8 cellular contexts compared by ENCODE assay signal in genomic region chr17:164536-165235, GRCh38. TPM values are rescaled to one million over a fixed set of nuclear protein-coding genes. Genes with fewer than 3 reads are reported as not detected.
A peak's percentile ranks its signal among the peaks of the same experiment; 100 is the strongest.
DNase-seq lines count a peak whose midpoint lies in the region; ATAC-seq, FAIRE-seq and TF ChIP-seq lines count a peak whose summit lies in the region.

No MANE protein-coding gene starts in this region.

- ATAC-seq in HG03196 (IDR thresholded peaks at IDR 0.05; ENCODE audit: unreplicated experiment) = no peak
- no peak for ATAC-seq in GM18861 (IDR thresholded peaks at IDR 0.05; ENCODE audit: unreplicated experiment)
- no peak for ATAC-seq in GM18870 (IDR thresholded peaks at IDR 0.05; ENCODE audit: unreplicated experiment)

- H3K36me3 Mint-ChIP-seq in activated CD4-positive, alpha-beta T cell treated with anti-CD3 and anti-CD28 coated beads, Interleukin-2, amount 10 ng/mL, durations not matched to agents 24 days and 14 days (ENCODE audit: low read depth) = no peaks in the 10 kb centered on the region
- H3K36me3 Mint-ChIP-seq in progenitor cell of endocrine pancreas (ENCODE audit: insufficient read depth) = no peaks in the 10 kb centered on the region

- peaks cover 5% of the 10 kb centered on the region for H3K4me1 Mint-ChIP-seq in activated CD4-positive, alpha-beta T cell treated with anti-CD3 and anti-CD28 coated beads, Interleukin-2, amount 10 ng/mL, durations not matched to agents 24 days and 14 days
- no peaks in the 10 kb centered on the region for H3K4me1 Mint-ChIP-seq in progenitor cell of endocrine pancreas (ENCODE audit: low read depth)

- no peak overlapping the region for H3K4me3 Mint-ChIP-seq in activated CD4-positive, alpha-beta T cell treated with anti-CD3 and anti-CD28 coated beads, Interleukin-2, amount 10 ng/mL, durations not matched to agents 24 days and 14 days
- H3K4me3 Mint-ChIP-seq in progenitor cell of endocrine pancreas (ENCODE audit: low read depth) = no peak overlapping the region

- CTCF ChIA-PET in HEK293T (lab: Yijun Ruan, JAX) = interaction anchor here (1.0 kb wide), 1 partner anchor 9 kb away, joined by 6 read pairs; no protein-coding TSS in a partner anchor

- FAIRE-seq in D721Med (lab: Jason Lieb, UNC) = no peak

- POLR2A ChIA-PET in HEK293T (lab: Yijun Ruan, JAX) = no interaction called here

- no peak overlapping the region for H3K27ac Mint-ChIP-seq in activated CD4-positive, alpha-beta T cell treated with anti-CD3 and anti-CD28 coated beads, Interleukin-2, amount 10 ng/mL, durations not matched to agents 24 days and 14 days
- H3K27ac Mint-ChIP-seq in progenitor cell of endocrine pancreas = peak overlapping the region; percentile 36

- peak; percentile 86 for DNase-seq in D721Med (ENCODE audit: insufficient read length, low spot score)
- peak; percentile 60 for DNase-seq in HEK293T (ENCODE audit: extremely low spot score)
- peak; percentile 78 for DNase-seq in activated CD4-positive, alpha-beta T cell treated with anti-CD3 and anti-CD28 coated beads, Interleukin-2, amount 10 ng/mL, durations not matched to agents 24 days and 14 days
- peak; percentile 55 for DNase-seq in glomerular visceral epithelial cell (ENCODE audit: extremely low spot score)
- no peak for DNase-seq in progenitor cell of endocrine pancreas (ENCODE audit: low spot score, unreplicated experiment)

- no peaks in the 10 kb centered on the region for H3K9me3 Mint-ChIP-seq in activated CD4-positive, alpha-beta T cell treated with anti-CD3 and anti-CD28 coated beads, Interleukin-2, amount 10 ng/mL, durations not matched to agents 24 days and 14 days
- H3K9me3 Mint-ChIP-seq in progenitor cell of endocrine pancreas (ENCODE audit: low read depth) = no peaks in the 10 kb centered on the region

- TF ChIP-seq CTCF in D721Med (IDR thresholded peaks at IDR 0.05; ENCODE audit: insufficient read depth, missing control alignments) = peak; percentile 44
- peak; percentile 61 for TF ChIP-seq CTCF in progenitor cell of endocrine pancreas (IDR thresholded peaks at IDR 0.05; ENCODE audit: unreplicated experiment)

- no peaks in the 10 kb centered on the region for H3K27me3 Mint-ChIP-seq in activated CD4-positive, alpha-beta T cell treated with anti-CD3 and anti-CD28 coated beads, Interleukin-2, amount 10 ng/mL, durations not matched to agents 24 days and 14 days
- H3K27me3 Mint-ChIP-seq in progenitor cell of endocrine pancreas = peaks cover 7% of the 10 kb centered on the region

- intact Hi-C loops in activated CD4-positive, alpha-beta T cell treated with anti-CD3 and anti-CD28 coated beads, Interleukin-2, amount 10 ng/mL, durations not matched to agents 24 days and 14 days (cut with micrococcal nuclease) = no loop called here

TF ChIP-seq in HEK293T, 16 proteins besides CTCF, POLR2A, EP300 and RAD21:
- TF ChIP-seq FOXK2 (IDR thresholded peaks at IDR 0.05) (no peak), TARDBP (IDR thresholded peaks at IDR 0.05) (no peak), HDGF (IDR thresholded peaks at IDR 0.05; ENCODE audit: borderline replicate concordance) (no peak), CTBP1 (IDR thresholded peaks at IDR 0.05; ENCODE audit: borderline replicate concordance) (no peak), ARNT (IDR thresholded peaks at IDR 0.05) (no peak), NFRKB (IDR thresholded peaks at IDR 0.05) (no peak), FOXM1 (IDR thresholded peaks at IDR 0.05; ENCODE audit: borderline replicate concordance) (no peak), ZNF384 (IDR thresholded peaks at IDR 0.05) (no peak), SP1 (IDR thresholded peaks at IDR 0.05) (no peak), SUZ12 (IDR thresholded peaks at IDR 0.05) (no peak), BHLHE40 (IDR thresholded peaks at IDR 0.05; ENCODE audit: borderline replicate concordance) (no peak), FOXA1 (IDR thresholded peaks at IDR 0.05) (no peak), ELF4 (IDR thresholded peaks at IDR 0.05) (no peak), LEF1 (IDR thresholded peaks at IDR 0.05; ENCODE audit: borderline replicate concordance) (no peak)
- TF ChIP-seq, protein P1, sequence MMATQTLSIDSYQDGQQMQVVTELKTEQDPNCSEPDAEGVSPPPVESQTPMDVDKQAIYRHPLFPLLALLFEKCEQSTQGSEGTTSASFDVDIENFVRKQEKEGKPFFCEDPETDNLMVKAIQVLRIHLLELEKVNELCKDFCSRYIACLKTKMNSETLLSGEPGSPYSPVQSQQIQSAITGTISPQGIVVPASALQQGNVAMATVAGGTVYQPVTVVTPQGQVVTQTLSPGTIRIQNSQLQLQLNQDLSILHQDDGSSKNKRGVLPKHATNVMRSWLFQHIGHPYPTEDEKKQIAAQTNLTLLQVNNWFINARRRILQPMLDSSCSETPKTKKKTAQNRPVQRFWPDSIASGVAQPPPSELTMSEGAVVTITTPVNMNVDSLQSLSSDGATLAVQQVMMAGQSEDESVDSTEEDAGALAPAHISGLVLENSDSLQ (IDR thresholded peaks at IDR 0.05) = no peak

RNA-seq across cellular contexts. Expression of gene DOC2B, which starts 16.8 kb away (rescaled TPM):
- 0.98 and 1.0 TPM in 2 replicates for total RNA-seq in activated CD4-positive, alpha-beta T cell treated with anti-CD3 and anti-CD28 coated beads, Interleukin-2, amount 10 ng/mL, durations not matched to agents 24 days and 14 days
- total RNA-seq in progenitor cell of endocrine pancreas = 1.2 and 1.3 TPM in 2 replicates

RNA-seq across cellular contexts. Expression of gene SCGB1C2, which starts 27.3 kb away (rescaled TPM):
- not detected in 2 replicates for total RNA-seq in activated CD4-positive, alpha-beta T cell treated with anti-CD3 and anti-CD28 coated beads, Interleukin-2, amount 10 ng/mL, durations not matched to agents 24 days and 14 days
- not detected in 2 replicates for total RNA-seq in progenitor cell of endocrine pancreas
